In genomic region chr13:66138172-66138811, GRCh38 we compare ENCODE assay signal across 10 cellular contexts.
DNase-seq lines count a peak whose midpoint lies in the region; ATAC-seq, FAIRE-seq and TF ChIP-seq lines count a peak whose summit lies in the region.
"Had no signal": no experiment of that assay in that cellular context is flagged by ENCODE, and none has a peak within 500 bp of the region (broad histone marks: within the 10 kb centered on the region; RNA-seq: fewer than 3 reads in every experiment).

No MANE protein-coding gene starts in this region.

- TF ChIP-seq POLR2A in HepG2 (IDR thresholded peaks at IDR 0.05; ENCODE audit: insufficient read depth in 1 of 2, low read depth in 2 of 2, low read length in 2 of 2) (no peak), right lobe of liver (IDR thresholded peaks at IDR 0.05) (no peak), tibial nerve (IDR thresholded peaks at IDR 0.05) (no peak)

- H3K36me3 ChIP-seq in HepG2 (replicated peaks in 1 of 2; ENCODE audit: control insufficient read depth in 1 of 2, insufficient read depth in 2 of 2, low read length in 2 of 2) = no peaks in the 10 kb centered on the region
- H3K36me3 ChIP-seq in right lobe of liver = no peaks in the 10 kb centered on the region
- H3K36me3 ChIP-seq in tibial nerve = no peaks in the 10 kb centered on the region

- intact Hi-C loops in HepG2 (cut with micrococcal nuclease; ENCODE audit: unreplicated experiment) (no loop called here), right lobe of liver (cut with DNase I) (no loop called here), cardiac septum (cut with DNase I) (no loop called here)

- in situ Hi-C loops in HepG2 (cut with HindIII; ENCODE audit: extremely low pct_ligation_motif_present, low pct_unique_long_range_greater_than_20kb) = no loop called here

- POLR2A ChIA-PET in HepG2 (lab: Yijun Ruan, JAX) = no interaction called here

- no peak overlapping the region for H3K27ac ChIP-seq in HepG2 (ENCODE audit: extremely low read length, insufficient read depth, low read length)
- no peak overlapping the region for H3K27ac ChIP-seq in right lobe of liver
- no peak overlapping the region for H3K27ac ChIP-seq in tibial nerve

- 49% methylated on average over 5 of the region's 5 CpGs for WGBS in HepG2 (ENCODE audit: low lambda C conversion rate)
- WGBS in right lobe of liver (ENCODE audit: insufficient coverage, low coverage, low lambda C conversion rate, missing lambda C conversion rate) = 56% methylated on average over 5 of the region's 5 CpGs
- WGBS in tibial nerve, 2 donors = 63 to 71% methylated on average over 5 of the region's 5 CpGs

- H3K79me2 ChIP-seq in HepG2 (ENCODE audit: insufficient read depth, low read length) = no peaks in the 10 kb centered on the region

- no TSS peak for BruUV-seq in HepG2 (replicated peaks; lab: Mats Ljungman, UMichigan)

- H3K9me3 ChIP-seq in HepG2 (ENCODE audit: low read length) = peaks cover 5% of the 10 kb centered on the region
- no peaks in the 10 kb centered on the region for H3K9me3 ChIP-seq in right lobe of liver
- H3K9me3 ChIP-seq in tibial nerve = no peaks in the 10 kb centered on the region

- H2AFZ ChIP-seq in HepG2 (ENCODE audit: low read length) = no peak overlapping the region

- TF ChIP-seq CTCF in HepG2 (CRISPR knock-in tag; IDR thresholded peaks at IDR 0.05) (no peak), right lobe of liver (IDR thresholded peaks at IDR 0.05) (no peak), tibial nerve (IDR thresholded peaks at IDR 0.05) (no peak)

- no peak for TF ChIP-seq EP300 in HepG2 (IDR thresholded peaks at IDR 0.05; ENCODE audit: low read depth in 2 of 2, low read length in 2 of 2)
- TF ChIP-seq EP300 in HepG2 (CRISPR knock-in tag; IDR thresholded peaks at IDR 0.05; ENCODE audit: borderline replicate concordance) = no peak
- no peak for TF ChIP-seq EP300 in tibial nerve (IDR thresholded peaks at IDR 0.05)

- ATAC-seq in HepG2 (no peak), right lobe of liver (no peak), HG02759 (IDR thresholded peaks at IDR 0.05; ENCODE audit: unreplicated experiment) (peak; percentile 90), HG03565 (IDR thresholded peaks at IDR 0.05; ENCODE audit: unreplicated experiment) (peak; percentile 94)
- ATAC-seq: SK-N-SH treated with all-trans-retinoic acid at 6 μM for 48 hours had no signal

- CTCF ChIA-PET in HepG2 (lab: Yijun Ruan, JAX; ENCODE audit: low intra/inter-chr PET ratio, low total read pairs) = no interaction called here

- H3K4me2 ChIP-seq in HepG2 (ENCODE audit: low read depth, low read length) = no peak overlapping the region

- H3K9ac ChIP-seq in HepG2 (ENCODE audit: insufficient read depth, low read depth, low read length) = no peak overlapping the region

- H3K4me1 ChIP-seq in HepG2 (ENCODE audit: insufficient read depth, low read length) = peaks cover 19% of the 10 kb centered on the region
- no peaks in the 10 kb centered on the region for H3K4me1 ChIP-seq in right lobe of liver
- H3K4me1 ChIP-seq in tibial nerve = no peaks in the 10 kb centered on the region

- no peak for TF ChIP-seq RAD21 in HepG2 (CRISPR knock-in tag; IDR thresholded peaks at IDR 0.05)

- no peak for FAIRE-seq in HepG2 (lab: Jason Lieb, UNC)

- no peaks in the 10 kb centered on the region; a peak in 1 of 5 replicates for H3K27me3 ChIP-seq in HepG2 (ENCODE audit: control insufficient read depth in 1 of 2, insufficient read depth in 2 of 2, low read length in 2 of 2)
- H3K27me3 ChIP-seq in right lobe of liver = no peaks in the 10 kb centered on the region
- H3K27me3 ChIP-seq in tibial nerve = no peaks in the 10 kb centered on the region

- H3K4me3 ChIP-seq in HepG2 (replicated peaks in 1 of 3; ENCODE audit: insufficient read depth in 1 of 3, low read depth in 2 of 3, low read length in 3 of 3) (no peak overlapping the region), right lobe of liver (no peak overlapping the region), tibial nerve (no peak overlapping the region)

- no peaks in the 10 kb centered on the region for H4K20me1 ChIP-seq in HepG2 (ENCODE audit: insufficient read depth, low read length)

- DNase-seq in HepG2 (ENCODE audit: low spot score) = no peak
- DNase-seq in right lobe of liver = no peak
- DNase-seq in cardiac septum (ENCODE audit: low spot score) = no peak
- no peak for DNase-seq in NCI-H2029 treated with DMSO at 0.1 percent for 48 hours (lab: John Stamatoyannopoulos, UW)
- no peak for DNase-seq in tibial nerve (ENCODE audit: low spot score in 2 of 2)
- DNase-seq in medulla oblongata (ENCODE audit: extremely low spot score) = no peak
- DNase-seq: stimulated activated CD4-positive, alpha-beta T cell treated with anti-CD3 and anti-CD28 coated beads, Interleukin-1b, Interleukin-23, amount 100 ng/mL, for 48 hours had no signal

TF ChIP-seq in HepG2, 621 proteins besides CTCF, POLR2A, EP300 and RAD21:
- TF ChIP-seq MAFK (conservative IDR thresholded peaks at IDR 0.05 in 1 of 2, IDR thresholded peaks at IDR 0.05 in 1 of 2; ENCODE audit: low read length in 2 of 2) (peak; percentile 76 to 90), ZSCAN31 (CRISPR knock-in tag; IDR thresholded peaks at IDR 0.05; ENCODE audit: low read depth) (no peak), MAFF (IDR thresholded peaks at IDR 0.05; ENCODE audit: low read depth, low read length) (peak; percentile 90)

Comparison
In these comparisons a context has a peak if more than half of its experiments do, and no peak if none do; other contexts are left out.
1. ATAC-seq: peak in HG02759 (single experiment) and HG03565 (single experiment); none in HepG2 (single experiment) and right lobe of liver (0 of 4).